ENCODE assay signal across 1 cellular context in genomic region chr21:33541105-33541711, GRCh38.
TF ChIP-seq lines count a peak whose summit lies in the region.

No MANE protein-coding gene starts in this region.

TF ChIP-seq in K562, 482 proteins besides CTCF, POLR2A, EP300 and RAD21 (continued from another document and continues in another):
- TF ChIP-seq, protein P1, sequence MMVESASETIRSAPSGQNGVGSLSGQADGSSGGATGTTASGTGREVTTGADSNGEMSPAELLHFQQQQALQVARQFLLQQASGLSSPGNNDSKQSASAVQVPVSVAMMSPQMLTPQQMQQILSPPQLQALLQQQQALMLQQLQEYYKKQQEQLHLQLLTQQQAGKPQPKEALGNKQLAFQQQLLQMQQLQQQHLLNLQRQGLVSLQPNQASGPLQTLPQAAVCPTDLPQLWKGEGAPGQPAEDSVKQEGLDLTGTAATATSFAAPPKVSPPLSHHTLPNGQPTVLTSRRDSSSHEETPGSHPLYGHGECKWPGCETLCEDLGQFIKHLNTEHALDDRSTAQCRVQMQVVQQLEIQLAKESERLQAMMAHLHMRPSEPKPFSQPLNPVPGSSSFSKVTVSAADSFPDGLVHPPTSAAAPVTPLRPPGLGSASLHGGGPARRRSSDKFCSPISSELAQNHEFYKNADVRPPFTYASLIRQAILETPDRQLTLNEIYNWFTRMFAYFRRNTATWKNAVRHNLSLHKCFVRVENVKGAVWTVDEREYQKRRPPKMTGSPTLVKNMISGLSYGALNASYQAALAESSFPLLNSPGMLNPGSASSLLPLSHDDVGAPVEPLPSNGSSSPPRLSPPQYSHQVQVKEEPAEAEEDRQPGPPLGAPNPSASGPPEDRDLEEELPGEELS (CRISPR knock-in tag; IDR thresholded peaks at IDR 0.05; ENCODE audit: borderline replicate concordance): no peak
- TF ChIP-seq SP1 (CRISPR knock-in tag; IDR thresholded peaks at IDR 0.05) (no peak), CREM (IDR thresholded peaks at IDR 0.05; ENCODE audit: low read depth) (peak; percentile 73), POLR2H (tag; IDR thresholded peaks at IDR 0.05; ENCODE audit: low read depth) (no peak), ZNF696 (CRISPR knock-in tag; conservative IDR thresholded peaks at IDR 0.05) (no peak), HMG20B (CRISPR knock-in tag; IDR thresholded peaks at IDR 0.05) (no peak), MEF2D (tag; conservative IDR thresholded peaks at IDR 0.05; ENCODE audit: low read depth) (no peak), HDAC2 (IDR thresholded peaks at IDR 0.05) (0 out of 2 replicates have a peak, but pooled peaks have one; percentile 12), MCM2 (IDR thresholded peaks at IDR 0.05; ENCODE audit: low read depth) (no peak), ZNF232 (CRISPR knock-in tag; IDR thresholded peaks at IDR 0.05) (no peak), ZBTB5 (IDR thresholded peaks at IDR 0.05) (0 out of 2 replicates have a peak, but pooled peaks have one; percentile 52), KDM4B (IDR thresholded peaks at IDR 0.05; ENCODE audit: borderline replicate concordance in 2 of 2, low read depth in 1 of 2) (no peak), ID3 (CRISPR knock-in tag; IDR thresholded peaks at IDR 0.05) (no peak; the same call in 1 of the 2 replicates), ID3 (tag; IDR thresholded peaks at IDR 0.05) (no peak), BRCA1 (IDR thresholded peaks at IDR 0.05) (no peak), BRCA1 (CRISPR knock-in tag; IDR thresholded peaks at IDR 0.05) (no peak), MNT (conservative IDR thresholded peaks at IDR 0.05) (no peak), ZNF740 (CRISPR knock-in tag; IDR thresholded peaks at IDR 0.05) (no peak), ZNF740 (tag; IDR thresholded peaks at IDR 0.05) (no peak), FOXJ3 (CRISPR knock-in tag; IDR thresholded peaks at IDR 0.05) (no peak), KDM1A (IDR thresholded peaks at IDR 0.05) (peak in 1 of 2 experiments; percentile 76; a peak in 2 of 4 replicates), MIER1 (IDR thresholded peaks at IDR 0.05; ENCODE audit: low read depth) (no peak), PHB2 (IDR thresholded peaks at IDR 0.05; ENCODE audit: low read depth) (no peak), FUS (optimal IDR thresholded peaks at IDR 0.05; ENCODE audit: low read depth, low read length) (no peak), FOXK1 (CRISPR knock-in tag; IDR thresholded peaks at IDR 0.05; ENCODE audit: borderline replicate concordance) (no peak), TFAP4 (CRISPR knock-in tag; IDR thresholded peaks at IDR 0.05; ENCODE audit: borderline replicate concordance) (no peak), ZNF184 (CRISPR knock-in tag; IDR thresholded peaks at IDR 0.05) (no peak), ELK1 (CRISPR knock-in tag; IDR thresholded peaks at IDR 0.05) (no peak), ATF7 (IDR thresholded peaks at IDR 0.05) (peak; percentile 58; the same call in 1 of the 2 replicates), TRIM24 (IDR thresholded peaks at IDR 0.05) (0 out of 4 replicates have a peak, but pooled peaks have one; percentile 31 to 32), STAT5A (IDR thresholded peaks at IDR 0.05; ENCODE audit: borderline replicate concordance, low read length) (no peak), CEBPB (tag; IDR thresholded peaks at IDR 0.05) (peak; percentile 82), NR0B1 (IDR thresholded peaks at IDR 0.05; ENCODE audit: partially characterized antibody) (no peak), POLR2B (IDR thresholded peaks at IDR 0.05; ENCODE audit: low read depth, partially characterized antibody) (no peak), SMARCB1 (IDR thresholded peaks at IDR 0.05; ENCODE audit: insufficient read length, low read depth) (peak; percentile 50), ETV5 (CRISPR knock-in tag; IDR thresholded peaks at IDR 0.05; ENCODE audit: low read depth) (0 out of 2 replicates have a peak, but pooled peaks have one; percentile 18), SMARCC2 (IDR thresholded peaks at IDR 0.05; ENCODE audit: low read depth) (0 out of 2 replicates have a peak, but pooled peaks have one; percentile 26), TFE3 (CRISPR knock-in tag; IDR thresholded peaks at IDR 0.05) (no peak), ZC3H11A (IDR thresholded peaks at IDR 0.05; ENCODE audit: low read depth, low read length) (no peak), FOXA3 (CRISPR knock-in tag; conservative IDR thresholded peaks at IDR 0.05 in 1 of 2, IDR thresholded peaks at IDR 0.05 in 1 of 2) (no peak), ZNF668 (CRISPR knock-in tag; IDR thresholded peaks at IDR 0.05) (0 out of 2 replicates have a peak, but pooled peaks have one; percentile 71), TSHZ1 (CRISPR knock-in tag; IDR thresholded peaks at IDR 0.05) (no peak)
- TF ChIP-seq, protein P2, sequence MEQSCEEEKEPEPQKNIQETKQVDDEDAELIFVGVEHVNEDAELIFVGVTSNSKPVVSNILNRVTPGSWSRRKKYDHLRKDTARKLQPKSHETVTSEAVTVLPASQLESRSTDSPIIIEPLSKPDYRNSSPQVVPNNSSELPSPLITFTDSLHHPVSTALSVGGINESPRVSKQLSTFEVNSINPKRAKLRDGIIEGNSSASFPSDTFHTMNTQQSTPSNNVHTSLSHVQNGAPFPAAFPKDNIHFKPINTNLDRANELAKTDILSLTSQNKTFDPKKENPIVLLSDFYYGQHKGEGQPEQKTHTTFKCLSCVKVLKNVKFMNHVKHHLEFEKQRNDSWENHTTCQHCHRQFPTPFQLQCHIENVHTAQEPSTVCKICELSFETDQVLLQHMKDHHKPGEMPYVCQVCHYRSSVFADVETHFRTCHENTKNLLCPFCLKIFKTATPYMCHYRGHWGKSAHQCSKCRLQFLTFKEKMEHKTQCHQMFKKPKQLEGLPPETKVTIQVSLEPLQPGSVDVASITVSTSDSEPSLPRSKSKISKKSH (CRISPR knock-in tag; IDR thresholded peaks at IDR 0.05): no peak
- TF ChIP-seq, protein P3, sequence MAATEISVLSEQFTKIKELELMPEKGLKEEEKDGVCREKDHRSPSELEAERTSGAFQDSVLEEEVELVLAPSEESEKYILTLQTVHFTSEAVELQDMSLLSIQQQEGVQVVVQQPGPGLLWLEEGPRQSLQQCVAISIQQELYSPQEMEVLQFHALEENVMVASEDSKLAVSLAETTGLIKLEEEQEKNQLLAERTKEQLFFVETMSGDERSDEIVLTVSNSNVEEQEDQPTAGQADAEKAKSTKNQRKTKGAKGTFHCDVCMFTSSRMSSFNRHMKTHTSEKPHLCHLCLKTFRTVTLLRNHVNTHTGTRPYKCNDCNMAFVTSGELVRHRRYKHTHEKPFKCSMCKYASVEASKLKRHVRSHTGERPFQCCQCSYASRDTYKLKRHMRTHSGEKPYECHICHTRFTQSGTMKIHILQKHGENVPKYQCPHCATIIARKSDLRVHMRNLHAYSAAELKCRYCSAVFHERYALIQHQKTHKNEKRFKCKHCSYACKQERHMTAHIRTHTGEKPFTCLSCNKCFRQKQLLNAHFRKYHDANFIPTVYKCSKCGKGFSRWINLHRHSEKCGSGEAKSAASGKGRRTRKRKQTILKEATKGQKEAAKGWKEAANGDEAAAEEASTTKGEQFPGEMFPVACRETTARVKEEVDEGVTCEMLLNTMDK (IDR thresholded peaks at IDR 0.05; ENCODE audit: borderline replicate concordance, insufficient read depth, low read depth, low read length, poor library complexity, severe bottlenecking): no peak
